Comparison of ENCODE assay signal across 9 cellular contexts in genomic region chr12:48997719-48998496, GRCh38. TPM values are rescaled to one million over a fixed set of nuclear protein-coding genes. Genes with fewer than 3 reads are reported as not detected.
DNase-seq lines count a peak whose midpoint lies in the region; ATAC-seq, FAIRE-seq and TF ChIP-seq lines count a peak whose summit lies in the region.
"Had no signal": no experiment of that assay in that cellular context is flagged by ENCODE, and none has a peak within 500 bp of the region (broad histone marks: within the 10 kb centered on the region; RNA-seq: fewer than 3 reads in every experiment).

No MANE protein-coding gene starts in this region.

- peaks cover 14 to 19% (median 15%) of the 10 kb centered on the region in 3 donors for H3K4me1 Mint-ChIP-seq in IgD-negative memory B cell

- H3K36me3 ChIP-seq in GM12878 (ENCODE audit: control insufficient read depth in 2 of 2, insufficient read depth in 2 of 2, low read length in 1 of 2) (peaks cover 1 to 10% of the 10 kb centered on the region in 2 experiments; a peak in 3 of 4 replicates), lower lobe of right lung (peaks cover 24% of the 10 kb centered on the region), upper lobe of right lung (peaks cover 20% of the 10 kb centered on the region)

- peaks cover 31% of the 10 kb centered on the region for H3K27me3 Mint-ChIP-seq in IgD-negative memory B cell

- H3K4me3 ChIP-seq in AG10803 (ENCODE audit: low read length): peak overlapping the region; percentile 27
- H3K4me3 ChIP-seq in GM12878: peak overlapping the region; percentile 69
- peak overlapping the region; percentile 57 for H3K4me3 ChIP-seq in lower lobe of right lung
- peak overlapping the region; percentile 49 for H3K4me3 ChIP-seq in upper lobe of right lung

- peak overlapping the region; percentile 62; the same call in 1 of the 2 replicates for H3K9ac ChIP-seq in GM12878 (ENCODE audit: control insufficient read depth, insufficient read depth, low read length)

- RAD21 ChIA-PET in GM12878 (lab: Charles Lee; ENCODE audit: unreplicated experiment): interaction anchor here (0.5 to 5.4 kb wide), 18 partner anchors 10 to 640 kb away, joined by 3 to 62 read pairs (median 6); partner anchors contain the start of genes ARF3, DDX23, KMT2D and PRKAG1

- DNase-seq in AG10803 (ENCODE audit: low read depth): no peak
- DNase-seq in GM12878 (ENCODE audit: low read depth, low spot score): no peak
- DNase-seq in lower lobe of right lung: no peak
- DNase-seq in upper lobe of right lung: no peak
- DNase-seq in NCI-H187 (lab: John Stamatoyannopoulos, UW): no peak

- no TSS peak for BruUV-seq in GM12878 (replicated peaks; lab: Mats Ljungman, UMichigan)

- peaks cover 27% of the 10 kb centered on the region for H3K4me1 ChIP-seq in GM12878 (ENCODE audit: control insufficient read depth, insufficient read depth, low read length)
- H3K4me1 ChIP-seq in lower lobe of right lung: peaks cover 44% of the 10 kb centered on the region
- peaks cover 36% of the 10 kb centered on the region for H3K4me1 ChIP-seq in upper lobe of right lung

- H3K4me2 ChIP-seq in GM12878 (ENCODE audit: control insufficient read depth, insufficient read depth): peak overlapping the region; percentile 94

- peak overlapping the region; percentile 73 for H2AFZ ChIP-seq in GM12878 (ENCODE audit: control insufficient read depth, low read depth, low read length)

- intact Hi-C loops in GM12878 (cut with micrococcal nuclease; ENCODE audit: unreplicated experiment): loop anchor here (5.0 kb wide), 2 partner anchors 94 to 96 kb away; partner anchors contain the start of gene DHH
- intact Hi-C loops in lower lobe of right lung (cut with DNase I): no loop called here
- intact Hi-C loops in upper lobe of right lung (cut with DNase I): no loop called here

- no peak overlapping the region for H3K27ac ChIP-seq in GM12878 (ENCODE audit: control insufficient read depth, insufficient read depth)
- no peak overlapping the region for H3K27ac ChIP-seq in lower lobe of right lung
- H3K27ac ChIP-seq in upper lobe of right lung: no peak overlapping the region

- TF ChIP-seq CTCF in AG10803 (conservative IDR thresholded peaks at IDR 0.05; ENCODE audit: low read length) (no peak), GM12878 (IDR thresholded peaks at IDR 0.05 in 2 of 3, conservative IDR thresholded peaks at IDR 0.05 in 1 of 3; ENCODE audit: control insufficient read depth in 2 of 3, extremely low read depth in 1 of 3, insufficient read depth in 1 of 3, low read depth in 3 of 3, low read length in 3 of 3) (no peak), lower lobe of right lung (IDR thresholded peaks at IDR 0.05) (no peak), upper lobe of right lung (IDR thresholded peaks at IDR 0.05) (no peak)

- TF ChIP-seq RAD21 in GM12878 (IDR thresholded peaks at IDR 0.05; ENCODE audit: insufficient read depth, low read depth, low read length): no peak

- no peak for TF ChIP-seq POLR2A in GM12878 (IDR thresholded peaks at IDR 0.05; ENCODE audit: low read depth, low read length)

- H3K27ac Mint-ChIP-seq in IgD-negative memory B cell: peak overlapping the region in 2 of 3 donors; percentile 36 to 94

- SMC1A ChIA-PET in GM12878 (lab: Charles Lee; ENCODE audit: uncharacterized antibody, unreplicated experiment): interaction anchor here (1.0 to 2.7 kb wide), 12 partner anchors 10 to 203 kb away, joined by 3 to 22 read pairs (median 6); partner anchors contain the start of genes LMBR1L, PRKAG1 and WNT1

- H3K79me2 ChIP-seq in GM12878 (ENCODE audit: control insufficient read depth, insufficient read depth, low read length): peaks cover 5% of the 10 kb centered on the region

- peaks cover 3% of the 10 kb centered on the region for H4K20me1 ChIP-seq in GM12878 (ENCODE audit: control insufficient read depth, insufficient read depth)

- CTCF ChIA-PET in GM12878 (lab: Yijun Ruan, JAX): interaction anchor here (0.6 to 14.1 kb wide), 29 partner anchors 10 to 490 kb away, joined by 3 to 172 read pairs (median 8); partner anchors contain the start of genes DDX23, DHH, PRKAG1 and RHEBL1

- POLR2A ChIA-PET in GM12878 (lab: Charles Lee): interaction anchor here (0.6 to 6.0 kb wide), 5 partner anchors 10 to 146 kb away, joined by 3 to 52 read pairs (median 12); partner anchors contain the start of genes DDX23 and PRKAG1

- ATAC-seq in GM18498 (IDR thresholded peaks at IDR 0.05; ENCODE audit: unreplicated experiment): peak; percentile 39
- ATAC-seq in GM12878: peak; percentile 69
- ATAC-seq in lower lobe of right lung: peak; percentile 50 to 52
- ATAC-seq in upper lobe of right lung: peak; percentile 34
- no peak for ATAC-seq in HG02981 (IDR thresholded peaks at IDR 0.05; ENCODE audit: unreplicated experiment)

- no peak for TF ChIP-seq EP300 in GM12878 (IDR thresholded peaks at IDR 0.05; ENCODE audit: borderline replicate concordance in 1 of 2, control insufficient read depth in 1 of 2, low read depth in 2 of 2, low read length in 2 of 2)

- 2% methylated on average over 57 of the region's 57 CpGs for WGBS in GM12878 (ENCODE audit: insufficient coverage, insufficient replicate concordance, low lambda C conversion rate, missing lambda C conversion rate)

- in situ Hi-C loops in GM12878 (cut with MboI): no loop called here

- no peaks in the 10 kb centered on the region for H3K9me3 ChIP-seq in GM12878 (replicated peaks; ENCODE audit: control insufficient read depth, insufficient read depth, low read length)
- H3K9me3 ChIP-seq in lower lobe of right lung: no peaks in the 10 kb centered on the region
- H3K9me3 ChIP-seq in upper lobe of right lung: no peaks in the 10 kb centered on the region

- H3K4me3 Mint-ChIP-seq in IgD-negative memory B cell: peak overlapping the region; percentile 78 to 92 (median 84)

- no peak for FAIRE-seq in GM12878 (lab: Jason Lieb, UNC)

- H3K36me3 Mint-ChIP-seq in IgD-negative memory B cell: peaks cover 10% of the 10 kb centered on the region

- H3K27me3 ChIP-seq in GM12878 (replicated peaks in 1 of 2; ENCODE audit: control insufficient read depth in 2 of 2, insufficient read depth in 2 of 2, low read length in 1 of 2) (no peaks in the 10 kb centered on the region), lower lobe of right lung (ENCODE audit: low read depth) (peaks cover 60% of the 10 kb centered on the region), upper lobe of right lung (peaks cover 47% of the 10 kb centered on the region)

- H3K9me3 Mint-ChIP-seq in IgD-negative memory B cell: no peaks in the 10 kb centered on the region

RNA-seq across cellular contexts. Expression of gene DDN, which starts 1.3 kb away (rescaled TPM):
- polyA plus RNA-seq in IgD-negative memory B cell (not detected), GM12878 (2011; rRNA removed) (1.5 and 2.0 TPM in 2 replicates), GM12878 (2014; fragmentation: Illumina TruSeq; extraction: Trizol) (3.0 and 6.1 TPM in 2 replicates), GM12878 (2014; fragmentation: Nextera tagmentation; extraction: Ambion mirVana) (under 1 TPM; 0.10 to 0.22 TPM), GM12878 (2014; rRNA removed) (7.4 and 10.1 TPM in 2 replicates), GM12878 (2016; fragmentation: Nextera tagmentation; extraction: Ambion mirVana) (1 to 10 TPM in 1 of 2 experiments, under 1 TPM in 1; 0.70 to 1.0 TPM)
- 3.6 and 4.6 TPM in 2 replicates for total RNA-seq in GM12878 (2013; cell fraction: nucleolus; rRNA removed)
- total RNA-seq in GM12878 (2014; rRNA removed) (9.6 and 11.4 TPM in 2 replicates), GM12878 (2014; rRNA removed; fragmentation: Illumina TruSeq; extraction: Trizol) (5.1 and 5.5 TPM in 2 replicates), GM12878 (2021) (11.5 and 13.4 TPM in 2 replicates), lower lobe of right lung (not detected), upper lobe of right lung (not detected)
- 1.5 TPM for polyA plus RNA-seq in GM12878 (2011; ENCODE audit: low read depth)
- 2.1 and 2.6 TPM in 2 replicates for polyA plus RNA-seq in GM12878 (2011; cell fraction: cytosol; rRNA removed)
- 4.1 and 5.1 TPM in 2 replicates for polyA plus RNA-seq in GM12878 (2011; cell fraction: nucleus; rRNA removed)
- 2.3 and 2.7 TPM in 2 replicates for polyA plus RNA-seq in GM12878 (2012)
- 1.5 and 2.7 TPM in 2 replicates for polyA minus RNA-seq in GM12878 (2011; rRNA and poly(A)+ RNA removed)
- polyA minus RNA-seq in GM12878 (2011; cell fraction: cytosol; rRNA and poly(A)+ RNA removed): 1.3 and 1.5 TPM in 2 replicates
- 1.7 and 2.6 TPM in 2 replicates for polyA minus RNA-seq in GM12878 (2011; cell fraction: nucleus; rRNA and poly(A)+ RNA removed)

RNA-seq across cellular contexts. Expression of gene WNT1, which starts 19.8 kb away (rescaled TPM):
- 0.19 TPM for polyA plus RNA-seq in IgD-negative memory B cell
- total RNA-seq in GM12878 (2013; cell fraction: nucleolus; rRNA removed): not detected in 2 replicates
- total RNA-seq in GM12878 (2014; rRNA removed): not detected in 2 replicates
- not detected in 2 replicates for total RNA-seq in GM12878 (2014; rRNA removed; fragmentation: Illumina TruSeq; extraction: Trizol)
- total RNA-seq in GM12878 (2021): not detected in 2 replicates
- polyA plus RNA-seq in GM12878 (2011; ENCODE audit: low read depth): not detected
- polyA plus RNA-seq in GM12878 (2011; rRNA removed): not detected in 2 replicates
- 0.13 TPM in 1 of 2 replicates, not detected in the other for polyA plus RNA-seq in GM12878 (2011; cell fraction: cytosol; rRNA removed)
- 0.12 and 0.37 TPM in 2 replicates for polyA plus RNA-seq in GM12878 (2011; cell fraction: nucleus; rRNA removed)
- not detected in 2 replicates for polyA plus RNA-seq in GM12878 (2012)
- not detected in 2 replicates for polyA plus RNA-seq in GM12878 (2014; fragmentation: Illumina TruSeq; extraction: Trizol)
- not detected for polyA plus RNA-seq in GM12878 (2014; fragmentation: Nextera tagmentation; extraction: Ambion mirVana)
- not detected in 2 replicates for polyA plus RNA-seq in GM12878 (2014; rRNA removed)
- not detected for polyA plus RNA-seq in GM12878 (2016; fragmentation: Nextera tagmentation; extraction: Ambion mirVana)
- polyA minus RNA-seq in GM12878 (2011; rRNA and poly(A)+ RNA removed): not detected in 2 replicates
- polyA minus RNA-seq in GM12878 (2011; cell fraction: cytosol; rRNA and poly(A)+ RNA removed): not detected in 2 replicates
- polyA minus RNA-seq in GM12878 (2011; cell fraction: nucleus; rRNA and poly(A)+ RNA removed): not detected in 2 replicates
- total RNA-seq in lower lobe of right lung: not detected
- total RNA-seq in upper lobe of right lung: not detected
- total RNA-seq: HT1080 had no signal

RNA-seq across cellular contexts. Expression of gene PRKAG1, which starts 20.7 kb away (rescaled TPM):
- 45.6 TPM for polyA plus RNA-seq in IgD-negative memory B cell
- total RNA-seq in GM12878 (2013; cell fraction: nucleolus; rRNA removed): 25.8 and 31.4 TPM in 2 replicates
- total RNA-seq in GM12878 (2014; rRNA removed): 49.5 and 58.1 TPM in 2 replicates
- total RNA-seq in GM12878 (2014; rRNA removed; fragmentation: Illumina TruSeq; extraction: Trizol): 62.6 and 62.8 TPM in 2 replicates
- 43.7 and 46.4 TPM in 2 replicates for total RNA-seq in GM12878 (2021)
- 46.6 TPM for polyA plus RNA-seq in GM12878 (2011; ENCODE audit: low read depth)
- 91.6 and 102 TPM in 2 replicates for polyA plus RNA-seq in GM12878 (2011; rRNA removed)
- 68.6 and 71.3 TPM in 2 replicates for polyA plus RNA-seq in GM12878 (2011; cell fraction: cytosol; rRNA removed)
- 39.9 and 44.5 TPM in 2 replicates for polyA plus RNA-seq in GM12878 (2011; cell fraction: nucleus; rRNA removed)
- polyA plus RNA-seq in GM12878 (2012): 35.3 and 41.2 TPM in 2 replicates
- polyA plus RNA-seq in GM12878 (2014; fragmentation: Illumina TruSeq; extraction: Trizol): 80.9 and 102 TPM in 2 replicates
- 10 to 100 TPM; 61.5 to 70.9 TPM for polyA plus RNA-seq in GM12878 (2014; fragmentation: Nextera tagmentation; extraction: Ambion mirVana)
- 38.3 and 44.5 TPM in 2 replicates for polyA plus RNA-seq in GM12878 (2014; rRNA removed)
- 10 to 100 TPM; 58.5 to 60.3 TPM for polyA plus RNA-seq in GM12878 (2016; fragmentation: Nextera tagmentation; extraction: Ambion mirVana)
- polyA minus RNA-seq in GM12878 (2011; rRNA and poly(A)+ RNA removed): 45.2 and 54.1 TPM in 2 replicates
- 14.2 and 23.2 TPM in 2 replicates for polyA minus RNA-seq in GM12878 (2011; cell fraction: cytosol; rRNA and poly(A)+ RNA removed)
- 8.8 and 19.9 TPM in 2 replicates for polyA minus RNA-seq in GM12878 (2011; cell fraction: nucleus; rRNA and poly(A)+ RNA removed)
- total RNA-seq in lower lobe of right lung: 49.2 TPM
- total RNA-seq in upper lobe of right lung: 46.5 TPM

RNA-seq across cellular contexts. Expression of gene WNT10B, which starts 26.4 kb away (rescaled TPM):
- polyA plus RNA-seq in IgD-negative memory B cell (not detected), GM12878 (2011; rRNA removed) (1.1 and 1.5 TPM in 2 replicates), GM12878 (2014; fragmentation: Illumina TruSeq; extraction: Trizol) (0.16 and 0.22 TPM in 2 replicates), GM12878 (2014; fragmentation: Nextera tagmentation; extraction: Ambion mirVana) (under 1 TPM; 0.09 to 0.10 TPM), GM12878 (2014; rRNA removed) (0.70 and 0.73 TPM in 2 replicates), GM12878 (2016; fragmentation: Nextera tagmentation; extraction: Ambion mirVana) (under 1 TPM; 0.21 to 0.46 TPM)
- total RNA-seq in GM12878 (2013; cell fraction: nucleolus; rRNA removed): 2.5 and 2.8 TPM in 2 replicates
- total RNA-seq in GM12878 (2014; rRNA removed) (0.27 and 0.45 TPM in 2 replicates), GM12878 (2014; rRNA removed; fragmentation: Illumina TruSeq; extraction: Trizol) (0.27 and 0.37 TPM in 2 replicates), GM12878 (2021) (0.61 and 0.95 TPM in 2 replicates), lower lobe of right lung (0.77 TPM), upper lobe of right lung (1.2 TPM)
- polyA plus RNA-seq in GM12878 (2011; ENCODE audit: low read depth): not detected
- polyA plus RNA-seq in GM12878 (2011; cell fraction: cytosol; rRNA removed): 1.5 and 1.9 TPM in 2 replicates
- polyA plus RNA-seq in GM12878 (2011; cell fraction: nucleus; rRNA removed): 3.3 and 5.2 TPM in 2 replicates
- 0.10 and 0.19 TPM in 2 replicates for polyA plus RNA-seq in GM12878 (2012)
- polyA minus RNA-seq in GM12878 (2011; rRNA and poly(A)+ RNA removed): 0.66 and 0.98 TPM in 2 replicates
- 1.3 TPM in 1 of 2 replicates, not detected in the other for polyA minus RNA-seq in GM12878 (2011; cell fraction: cytosol; rRNA and poly(A)+ RNA removed)
- 1.6 and 1.8 TPM in 2 replicates for polyA minus RNA-seq in GM12878 (2011; cell fraction: nucleus; rRNA and poly(A)+ RNA removed)

RNA-seq across cellular contexts. Expression of gene ARF3, which starts 40.6 kb away (rescaled TPM):
- polyA plus RNA-seq in IgD-negative memory B cell (20.2 TPM), GM12878 (2011; rRNA removed) (222 and 263 TPM in 2 replicates), GM12878 (2014; fragmentation: Illumina TruSeq; extraction: Trizol) (93.4 and 95.4 TPM in 2 replicates), GM12878 (2014; fragmentation: Nextera tagmentation; extraction: Ambion mirVana) (10 to 100 TPM in 1 of 2 experiments, 1 to 10 TPM in 1; 8.7 to 13.2 TPM), GM12878 (2014; rRNA removed) (85.6 and 94.5 TPM in 2 replicates), GM12878 (2016; fragmentation: Nextera tagmentation; extraction: Ambion mirVana) (10 to 100 TPM; 67.2 to 81.5 TPM)
- total RNA-seq in GM12878 (2013; cell fraction: nucleolus; rRNA removed): 43.5 and 44.5 TPM in 2 replicates
- total RNA-seq in GM12878 (2014; rRNA removed) (59.2 and 60.3 TPM in 2 replicates), GM12878 (2014; rRNA removed; fragmentation: Illumina TruSeq; extraction: Trizol) (50.3 and 50.4 TPM in 2 replicates), GM12878 (2021) (163 and 169 TPM in 2 replicates), lower lobe of right lung (155 TPM), upper lobe of right lung (146 TPM)
- polyA plus RNA-seq in GM12878 (2011; ENCODE audit: low read depth): 52.8 TPM
- polyA plus RNA-seq in GM12878 (2011; cell fraction: cytosol; rRNA removed): 280 and 304 TPM in 2 replicates
- polyA plus RNA-seq in GM12878 (2011; cell fraction: nucleus; rRNA removed): 114 and 134 TPM in 2 replicates
- 81.3 and 83.4 TPM in 2 replicates for polyA plus RNA-seq in GM12878 (2012)
- polyA minus RNA-seq in GM12878 (2011; rRNA and poly(A)+ RNA removed): 138 and 178 TPM in 2 replicates
- 35.9 and 43.8 TPM in 2 replicates for polyA minus RNA-seq in GM12878 (2011; cell fraction: cytosol; rRNA and poly(A)+ RNA removed)
- 16.8 and 38.7 TPM in 2 replicates for polyA minus RNA-seq in GM12878 (2011; cell fraction: nucleus; rRNA and poly(A)+ RNA removed)
